24 cellular contexts compared by ENCODE assay signal in the genomic region with DNA sequence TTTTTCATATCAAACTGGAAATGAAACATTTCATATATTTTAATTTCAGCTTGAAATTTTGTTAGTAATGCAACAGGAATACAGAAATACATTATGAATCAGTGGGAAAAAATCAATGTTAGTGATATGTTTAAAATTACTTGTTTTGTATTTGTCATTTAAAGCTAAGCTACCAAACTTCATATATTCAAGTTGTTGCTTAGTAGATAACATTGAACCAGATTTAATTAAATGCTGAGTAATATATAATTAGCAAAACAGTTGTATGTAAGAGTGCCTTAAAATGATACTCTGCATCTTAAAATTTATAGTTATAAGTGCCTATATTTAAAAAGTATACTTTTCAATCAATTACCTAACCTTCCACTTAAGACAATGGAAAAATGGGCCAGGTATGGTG.
DNase-seq lines count a peak whose midpoint lies in the region; ATAC-seq lines count a peak whose summit lies in the region.
"Had no signal": no experiment of that assay in that cellular context is flagged by ENCODE, and none has a peak within 500 bp of the region (broad histone marks: within the 10 kb centered on the region; RNA-seq: fewer than 3 reads in every experiment).

No MANE protein-coding gene starts in this region.

- no peaks in the 10 kb centered on the region for H3K27me3 Mint-ChIP-seq in stimulated activated naive CD8-positive, alpha-beta T cell treated with anti-CD3 and anti-CD28 coated beads, Interleukin-15, Interleukin-2, amounts not matched to agents 100 ng/mL and 50 ng/mL, for 24 hours
- H3K27me3 Mint-ChIP-seq in stimulated activated naive CD8-positive, alpha-beta T cell treated with anti-CD3 and anti-CD28 coated beads, Interleukin-15, amount 100 ng/mL, for 72 hours: no peaks in the 10 kb centered on the region
- no peaks in the 10 kb centered on the region for H3K27me3 Mint-ChIP-seq in memory B cell

- H3K27ac Mint-ChIP-seq in stimulated activated naive CD8-positive, alpha-beta T cell treated with anti-CD3 and anti-CD28 coated beads, Interleukin-15, Interleukin-2, amounts not matched to agents 100 ng/mL and 50 ng/mL, for 24 hours: peak overlapping the region; percentile 64
- no peak overlapping the region for H3K27ac Mint-ChIP-seq in stimulated activated naive CD8-positive, alpha-beta T cell treated with anti-CD3 and anti-CD28 coated beads, Interleukin-15, amount 100 ng/mL, for 72 hours
- H3K27ac Mint-ChIP-seq in memory B cell: peak overlapping the region; percentile 58

- no peak for DNase-seq in stimulated activated naive CD8-positive, alpha-beta T cell treated with anti-CD3 and anti-CD28 coated beads, Interleukin-15, amount 100 ng/mL, for 72 hours
- DNase-seq in memory B cell (ENCODE audit: low spot score in 2 of 2) (no peak), DMS153 (lab: John Stamatoyannopoulos, UW) (no peak)
- no peak for DNase-seq in NK-92 treated with Interleukin-12 subunit alpha and Interleukin-12 subunit beta, amount 100 ng/mL, for 24 hours (lab: John Stamatoyannopoulos, UW)
- DNase-seq: ACHN; activated CD4-positive, alpha-beta T cell treated with anti-CD3 and anti-CD28 coated beads, Interleukin-2, amount 50 U/mL, for 48 hours; Caco-2; DMS79; dorsolateral prefrontal cortex; GF-D8; H7; hypothalamus; immature natural killer cell; left colon; NCI-H1048; NCI-H1694; NCI-H446 treated with DMSO at 0.1 percent for 48 hours; NCI-H82; RPMI8226; stimulated activated naive CD4-positive, alpha-beta T cell; T-helper 1 cell had no signal

- ATAC-seq in stimulated activated naive CD8-positive, alpha-beta T cell treated with anti-CD3 and anti-CD28 coated beads, Interleukin-15, amount 100 ng/mL, for 72 hours: no peak
- no peak for ATAC-seq in memory B cell (ENCODE audit: low read depth)
- no peak for ATAC-seq in HG03139 (IDR thresholded peaks at IDR 0.05; ENCODE audit: unreplicated experiment)
- ATAC-seq: left colon, sciatic nerve had no signal

- peaks cover 62% of the 10 kb centered on the region for H3K36me3 Mint-ChIP-seq in stimulated activated naive CD8-positive, alpha-beta T cell treated with anti-CD3 and anti-CD28 coated beads, Interleukin-15, Interleukin-2, amounts not matched to agents 100 ng/mL and 50 ng/mL, for 24 hours (ENCODE audit: low read depth)
- H3K36me3 Mint-ChIP-seq in memory B cell: peaks cover 14% of the 10 kb centered on the region

- peaks cover 77% of the 10 kb centered on the region for H3K4me1 Mint-ChIP-seq in stimulated activated naive CD8-positive, alpha-beta T cell treated with anti-CD3 and anti-CD28 coated beads, Interleukin-15, Interleukin-2, amounts not matched to agents 100 ng/mL and 50 ng/mL, for 24 hours (ENCODE audit: low read depth)
- H3K4me1 Mint-ChIP-seq in stimulated activated naive CD8-positive, alpha-beta T cell treated with anti-CD3 and anti-CD28 coated beads, Interleukin-15, amount 100 ng/mL, for 72 hours: peaks cover 73% of the 10 kb centered on the region
- H3K4me1 Mint-ChIP-seq in memory B cell: peaks cover 41% of the 10 kb centered on the region

- H3K4me3 Mint-ChIP-seq in stimulated activated naive CD8-positive, alpha-beta T cell treated with anti-CD3 and anti-CD28 coated beads, Interleukin-15, Interleukin-2, amounts not matched to agents 100 ng/mL and 50 ng/mL, for 24 hours: no peak overlapping the region
- no peak overlapping the region for H3K4me3 Mint-ChIP-seq in stimulated activated naive CD8-positive, alpha-beta T cell treated with anti-CD3 and anti-CD28 coated beads, Interleukin-15, amount 100 ng/mL, for 72 hours
- H3K4me3 Mint-ChIP-seq in memory B cell: no peak overlapping the region
- H3K4me3 Mint-ChIP-seq: immature natural killer cell had no signal

- no peaks in the 10 kb centered on the region for H3K9me3 Mint-ChIP-seq in stimulated activated naive CD8-positive, alpha-beta T cell treated with anti-CD3 and anti-CD28 coated beads, Interleukin-15, Interleukin-2, amounts not matched to agents 100 ng/mL and 50 ng/mL, for 24 hours
- no peaks in the 10 kb centered on the region for H3K9me3 Mint-ChIP-seq in stimulated activated naive CD8-positive, alpha-beta T cell treated with anti-CD3 and anti-CD28 coated beads, Interleukin-15, amount 100 ng/mL, for 72 hours
- H3K9me3 Mint-ChIP-seq in memory B cell: no peaks in the 10 kb centered on the region
- H3K9me3 Mint-ChIP-seq: immature natural killer cell had no signal

Comparison
In these comparisons a context has a peak if more than half of its experiments do, and no peak if none do; other contexts are left out.
1. H3K27ac Mint-ChIP-seq: peak in stimulated activated naive CD8-positive, alpha-beta T cell treated with anti-CD3 and anti-CD28 coated beads, Interleukin-15, Interleukin-2, amounts not matched to agents 100 ng/mL and 50 ng/mL, for 24 hours (single experiment) and memory B cell (single experiment); none in stimulated activated naive CD8-positive, alpha-beta T cell treated with anti-CD3 and anti-CD28 coated beads, Interleukin-15, amount 100 ng/mL, for 72 hours (0 of 2).